17 cellular contexts compared by ENCODE assay signal in the genomic region with DNA sequence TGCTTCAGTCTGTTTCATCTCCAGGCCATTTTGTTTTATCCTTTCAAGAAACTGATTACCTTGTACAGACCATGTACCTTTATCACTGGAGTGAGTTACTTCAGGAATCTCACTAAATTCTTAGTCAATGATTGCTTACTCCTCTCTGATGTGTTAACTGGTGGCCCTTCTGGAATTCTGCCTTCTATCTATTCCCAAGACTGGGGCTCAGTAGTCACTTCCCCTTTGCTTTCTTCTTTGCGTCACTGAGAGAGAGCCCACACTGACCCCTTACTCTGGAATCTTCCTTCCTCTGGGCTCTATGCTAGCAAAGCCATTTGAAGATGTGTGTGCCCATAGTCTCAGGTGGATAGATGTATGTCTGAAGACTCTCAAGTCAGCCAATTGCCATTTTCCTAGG. TPM values are rescaled to one million over a fixed set of nuclear protein-coding genes. Genes with fewer than 3 reads are reported as not detected.
"Had no signal": no experiment of that assay in that cellular context is flagged by ENCODE, and none has a peak within 500 bp of the region (broad histone marks: within the 10 kb centered on the region; RNA-seq: fewer than 3 reads in every experiment).

No MANE protein-coding gene starts in this region.

- H3K4me1 ChIP-seq: uterus had no signal

- H3K4me3 ChIP-seq: ovary, SK-N-MC, uterus had no signal

- H3K9me3 Mint-ChIP-seq: brain; dendritic cell treated with granulocyte-macrophage colony-stimulating factor and Interleukin-4, amounts not matched to agents 40 ng/mL and 50 ng/mL, for 4 days; endodermal cell; memory B cell; neural crest cell; T-cell had no signal

- H3K27me3 ChIP-seq: ovary, uterus had no signal

- H3K27ac Mint-ChIP-seq: activated naive CD4-positive, alpha-beta T cell treated with anti-CD3 and anti-CD28 coated beads, Interleukin-2, amount 10 ng/mL, durations not matched to agents 7 days and 5 days; brain; endodermal cell; memory B cell had no signal

- H3K9me3 ChIP-seq: ovary, uterus had no signal

- H3K4me1 Mint-ChIP-seq: endodermal cell, memory B cell, neural crest cell had no signal

- H3K27ac ChIP-seq: ovary, SK-N-MC, uterus had no signal

- ATAC-seq: left cardiac atrium had no signal

- H3K27me3 Mint-ChIP-seq: dendritic cell treated with granulocyte-macrophage colony-stimulating factor and Interleukin-4, amounts not matched to agents 40 ng/mL and 50 ng/mL, for 4 days; T-cell had no signal

- H3K4me3 Mint-ChIP-seq: activated naive CD4-positive, alpha-beta T cell treated with anti-CD3 and anti-CD28 coated beads, Interleukin-2, amount 10 ng/mL, durations not matched to agents 7 days and 5 days; brain; dendritic cell treated with granulocyte-macrophage colony-stimulating factor and Interleukin-4, amounts not matched to agents 40 ng/mL and 50 ng/mL, for 4 days; endodermal cell; memory B cell; neural crest cell; T-cell had no signal

- H3K36me3 ChIP-seq: ovary, uterus had no signal

- H3K36me3 Mint-ChIP-seq: brain, memory B cell, T-cell had no signal

- DNase-seq: activated CD4-positive, alpha-beta T cell treated with anti-CD3 and anti-CD28 coated beads, Interleukin-2, amount 50 U/mL, for 4 hours; activated naive CD4-positive, alpha-beta T cell treated with anti-CD3 and anti-CD28 coated beads, Interleukin-2, amount 10 ng/mL, durations not matched to agents 7 days and 5 days; amygdala; cerebellar nuclear complex; endodermal cell; glutamatergic neuron; left cardiac atrium; ovary; stimulated activated CD4-positive, alpha-beta T cell treated with anti-CD3 and anti-CD28 coated beads, Interleukin-12 subunit alpha, Interleukin-12 subunit beta, amount 100 ng/mL, for 4 hours; uterus had no signal

RNA-seq across cellular contexts. Expression of gene XCL2, which starts 34.6 kb away (rescaled TPM):
- total RNA-seq: endodermal cell, neural crest cell, uterus had no signal
- polyA plus RNA-seq: esophagus had no signal
